Comparison of ENCODE assay signal across 21 cellular contexts in genomic region chr10:124017729-124018128, GRCh38.
DNase-seq lines count a peak whose midpoint lies in the region; ATAC-seq, FAIRE-seq and TF ChIP-seq lines count a peak whose summit lies in the region.
"Had no signal": no experiment of that assay in that cellular context is flagged by ENCODE, and none has a peak within 500 bp of the region (broad histone marks: within the 10 kb centered on the region; RNA-seq: fewer than 3 reads in every experiment).

No MANE protein-coding gene starts in this region.

- no peak overlapping the region for H3K4me3 ChIP-seq in A549
- no peak overlapping the region for H3K4me3 ChIP-seq in esophagus muscularis mucosa
- no peak overlapping the region for H3K4me3 ChIP-seq in neuronal stem cell (ENCODE audit: low read length in 2 of 2)
- H3K4me3 ChIP-seq: Peyer's patch, SK-N-MC had no signal

- H2AFZ ChIP-seq in neuronal stem cell (ENCODE audit: low read length) = no peak overlapping the region

- intact Hi-C loops in esophagus muscularis mucosa (cut with DNase I) = no loop called here

- peak; percentile 54 to 60; a peak in 4 of 6 replicates for ATAC-seq in A549
- ATAC-seq in GM19467 (IDR thresholded peaks at IDR 0.05; ENCODE audit: unreplicated experiment) = no peak
- ATAC-seq in GM21381 (IDR thresholded peaks at IDR 0.05; ENCODE audit: unreplicated experiment) = no peak
- ATAC-seq: Right ventricle myocardium inferior had no signal

- TF ChIP-seq RAD21 in A549 (conservative IDR thresholded peaks at IDR 0.05 in 1 of 2, IDR thresholded peaks at IDR 0.05 in 1 of 2) = no peak

- H3K27me3 ChIP-seq in esophagus muscularis mucosa (no peaks in the 10 kb centered on the region), neuronal stem cell (ENCODE audit: control insufficient read depth in 3 of 3, insufficient read depth in 3 of 3, low read depth in 1 of 3, low read length in 3 of 3) (peaks cover 0 to 3% (median 0%) of the 10 kb centered on the region in 3 experiments)
- H3K27me3 ChIP-seq: Peyer's patch had no signal

- H3K27ac ChIP-seq in A549 (no peak overlapping the region), RWPE1 (peak overlapping the region; percentile 23), esophagus muscularis mucosa (replicated peaks in 1 of 4) (peak overlapping the region; percentile 27 to 95 (median 65)), neuronal stem cell (replicated peaks; ENCODE audit: low read length) (no peak overlapping the region)
- H3K27ac ChIP-seq: Peyer's patch, SK-N-MC had no signal

- peak overlapping the region; percentile 40 for H3K23ac ChIP-seq in neuronal stem cell (ENCODE audit: low read depth, low read length, poor library complexity)

- H4K91ac ChIP-seq in neuronal stem cell (ENCODE audit: low read depth, low read length, poor library complexity) = no peak overlapping the region

- peaks cover 9 to 44% (median 18%) of the 10 kb centered on the region in 4 donors for H3K36me3 ChIP-seq in esophagus muscularis mucosa
- peaks cover 0 to 25% of the 10 kb centered on the region in 2 donors for H3K36me3 ChIP-seq in neuronal stem cell (replicated peaks in 1 of 2; ENCODE audit: control insufficient read depth in 2 of 2, insufficient read depth in 2 of 2, low read length in 2 of 2)

- H3K79me1 ChIP-seq in neuronal stem cell (ENCODE audit: low read depth, low read length) = no peaks in the 10 kb centered on the region

- H2BK12ac ChIP-seq in neuronal stem cell (ENCODE audit: low read length) = no peak overlapping the region

- TF ChIP-seq CTCF in A549 (IDR thresholded peaks at IDR 0.05) (no peak), RWPE1 (conservative IDR thresholded peaks at IDR 0.05; ENCODE audit: low read depth) (no peak), esophagus muscularis mucosa (IDR thresholded peaks at IDR 0.05) (no peak)

- DNase-seq in A549 (ENCODE audit: low read depth in 1 of 2, low spot score in 1 of 2) (no peak), RWPE1 (ENCODE audit: low spot score) (no peak), esophagus muscularis mucosa (ENCODE audit: extremely low spot score) (no peak), neuronal stem cell (ENCODE audit: low spot score) (no peak), urothelium cell line (ENCODE audit: low spot score) (no peak), NCI-H2107 treated with DMSO at 0.1 percent for 48 hours (lab: John Stamatoyannopoulos, UW; ENCODE audit: unreplicated experiment) (no peak)
- DNase-seq: C1 segment of cervical spinal cord, HFFc6, NCI-H1417, NCI-H187 treated with DMSO at 0.1 percent for 48 hours, NCI-H345, NCI-H524 treated with DMSO at 0.1 percent for 48 hours, Peyer's patch had no signal

- H2BK15ac ChIP-seq in neuronal stem cell (ENCODE audit: low read length) = no peak overlapping the region

- H2BK120ac ChIP-seq in neuronal stem cell (ENCODE audit: low read depth, low read length) = no peak overlapping the region

- H3K9me3 ChIP-seq in A549 (no peaks in the 10 kb centered on the region), esophagus muscularis mucosa (no peaks in the 10 kb centered on the region), neuronal stem cell (replicated peaks in 1 of 2; ENCODE audit: control insufficient read depth in 2 of 2, insufficient read depth in 1 of 2, low read depth in 1 of 2, low read length in 2 of 2) (peaks cover 0 to 15% of the 10 kb centered on the region in 2 donors)
- H3K9me3 ChIP-seq: Peyer's patch had no signal

- H2BK5ac ChIP-seq in neuronal stem cell (ENCODE audit: low read length) = no peak overlapping the region

- H3K4me2 ChIP-seq in A549 (no peak overlapping the region), neuronal stem cell (ENCODE audit: insufficient read depth, low read length, poor library complexity, severe bottlenecking) (no peak overlapping the region)

- H3K4me1 ChIP-seq in A549 = no peaks in the 10 kb centered on the region
- peaks cover 0 to 62% (median 58%) of the 10 kb centered on the region in 4 donors for H3K4me1 ChIP-seq in esophagus muscularis mucosa
- peaks cover 5 to 7% of the 10 kb centered on the region in 2 donors for H3K4me1 ChIP-seq in neuronal stem cell (ENCODE audit: control insufficient read depth in 2 of 2, insufficient read depth in 1 of 2, low read depth in 1 of 2, low read length in 2 of 2)
- H3K4me1 ChIP-seq: Peyer's patch had no signal

- no peak overlapping the region for H4K8ac ChIP-seq in neuronal stem cell (ENCODE audit: low read depth, low read length)

- H2AK5ac ChIP-seq in neuronal stem cell (ENCODE audit: low read depth, low read length) = peak overlapping the region; percentile 32

- POLR2A ChIA-PET in A549 (lab: Yijun Ruan, JAX) = no interaction called here
- POLR2A ChIA-PET in RWPE1 (lab: Yijun Ruan, JAX; ENCODE audit: low non-redundant PET) = no interaction called here

- 77% methylated on average over 5 of the region's 5 CpGs for WGBS in A549 (ENCODE audit: missing lambda C conversion rate)
- WGBS in esophagus muscularis mucosa = 89% methylated on average over 3 of the region's 5 CpGs
- no CpG with 5 or more reads among the region's 5 CpGs for WGBS in neuronal stem cell (ENCODE audit: extremely low coverage in 2 of 2, insufficient read length in 2 of 2, insufficient replicate concordance in 1 of 2), 2 donors

- no peak for TF ChIP-seq POLR2A in A549 (IDR thresholded peaks at IDR 0.05; ENCODE audit: low read length)
- no peak for TF ChIP-seq POLR2A in esophagus muscularis mucosa (IDR thresholded peaks at IDR 0.05; ENCODE audit: low read depth)

- no peak overlapping the region for H3K14ac ChIP-seq in neuronal stem cell (ENCODE audit: low read length)

- no peak for FAIRE-seq in A549 (lab: Jason Lieb, UNC)
- FAIRE-seq in urothelium cell line (lab: Jason Lieb, UNC) = no peak
- FAIRE-seq: A204.1, D721Med, GM12891, H54 had no signal

- CTCF ChIA-PET in A549 (lab: Yijun Ruan, JAX) (interaction anchor here (1.2 to 3.7 kb wide), 7 partner anchors 9 to 386 kb away, joined by 3 to 14 read pairs (median 4); no protein-coding TSS in a partner anchor), RWPE1 (lab: Yijun Ruan, JAX) (interaction anchor here (1.1 kb wide), 1 partner anchor 28 kb away, joined by 5 read pairs; no protein-coding TSS in a partner anchor)

- H3K18ac ChIP-seq in neuronal stem cell (ENCODE audit: low read length) = no peak overlapping the region

- no peak overlapping the region for H3K9ac ChIP-seq in neuronal stem cell (ENCODE audit: low read depth, low read length, poor library complexity)

- no peak overlapping the region for H3K4ac ChIP-seq in neuronal stem cell (ENCODE audit: low read length)

- TF ChIP-seq EP300 in A549 (IDR thresholded peaks at IDR 0.05) (no peak), esophagus muscularis mucosa (IDR thresholded peaks at IDR 0.05) (no peak)

TF ChIP-seq in A549, 52 proteins besides CTCF, POLR2A, EP300 and RAD21:
- TF ChIP-seq TFCP2L1 (CRISPR knock-in tag; IDR thresholded peaks at IDR 0.05) = no peak
- TF ChIP-seq NR3C1 (IDR thresholded peaks at IDR 0.05) = no peak
- TF ChIP-seq HMGXB4 (CRISPR knock-in tag; IDR thresholded peaks at IDR 0.05; ENCODE audit: borderline replicate concordance) = no peak
- no peak for TF ChIP-seq TP53 (CRISPR knock-in tag; IDR thresholded peaks at IDR 0.05)
- TF ChIP-seq MAX (IDR thresholded peaks at IDR 0.05) = no peak
- TF ChIP-seq, protein P1, sequence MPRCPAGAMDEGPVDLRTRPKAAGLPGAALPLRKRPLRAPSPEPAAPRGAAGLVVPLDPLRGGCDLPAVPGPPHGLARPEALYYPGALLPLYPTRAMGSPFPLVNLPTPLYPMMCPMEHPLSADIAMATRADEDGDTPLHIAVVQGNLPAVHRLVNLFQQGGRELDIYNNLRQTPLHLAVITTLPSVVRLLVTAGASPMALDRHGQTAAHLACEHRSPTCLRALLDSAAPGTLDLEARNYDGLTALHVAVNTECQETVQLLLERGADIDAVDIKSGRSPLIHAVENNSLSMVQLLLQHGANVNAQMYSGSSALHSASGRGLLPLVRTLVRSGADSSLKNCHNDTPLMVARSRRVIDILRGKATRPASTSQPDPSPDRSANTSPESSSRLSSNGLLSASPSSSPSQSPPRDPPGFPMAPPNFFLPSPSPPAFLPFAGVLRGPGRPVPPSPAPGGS (IDR thresholded peaks at IDR 0.05) = no peak
- no peak for TF ChIP-seq PHF8 (IDR thresholded peaks at IDR 0.05; ENCODE audit: borderline replicate concordance, low read depth)
- no peak for TF ChIP-seq NPAS2 (CRISPR knock-in tag; IDR thresholded peaks at IDR 0.05; ENCODE audit: borderline replicate concordance)

Comparison
In these comparisons a context has a peak if more than half of its experiments do, and no peak if none do; other contexts are left out.
1. ATAC-seq: peak in A549 (2 of 2); none in GM19467 (single experiment) and GM21381 (single experiment).
2. H3K27ac ChIP-seq: peak in RWPE1 (single experiment) and esophagus muscularis mucosa (4 of 4); none in A549 (0 of 2) and neuronal stem cell (single experiment).